ENCODE assay signal across 24 cellular contexts in the genomic region with DNA sequence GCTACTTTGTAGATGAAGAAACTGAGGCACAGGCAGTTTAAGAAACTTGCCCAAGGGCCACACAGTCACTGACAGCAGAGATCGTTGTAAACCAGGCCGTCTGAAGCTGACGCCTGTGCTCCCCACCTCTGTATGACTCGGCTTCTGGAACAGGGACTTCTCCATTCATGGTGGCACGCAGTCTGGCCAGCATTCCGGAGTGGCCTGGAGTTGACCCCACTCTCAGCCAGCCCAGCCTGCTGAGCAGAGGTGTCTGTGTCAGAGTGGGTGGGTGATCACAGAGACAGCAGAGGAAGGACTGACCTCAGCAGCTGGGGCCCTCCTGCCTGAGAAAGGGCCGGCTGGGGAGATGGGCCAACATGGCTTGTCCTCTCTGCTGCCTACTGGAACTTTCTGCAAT. TPM values are rescaled to one million over a fixed set of nuclear protein-coding genes. Genes with fewer than 3 reads are reported as not detected.
DNase-seq lines count a peak whose midpoint lies in the region; ATAC-seq and TF ChIP-seq lines count a peak whose summit lies in the region.
"Had no signal": no experiment of that assay in that cellular context is flagged by ENCODE, and none has a peak within 500 bp of the region (broad histone marks: within the 10 kb centered on the region; RNA-seq: fewer than 3 reads in every experiment).

No MANE protein-coding gene starts in this region.

- H3K27me3 Mint-ChIP-seq in endothelial cell (ENCODE audit: unreplicated experiment): no peaks in the 10 kb centered on the region
- no peaks in the 10 kb centered on the region for H3K27me3 Mint-ChIP-seq in osteocyte (ENCODE audit: unreplicated experiment)
- H3K27me3 Mint-ChIP-seq: activated CD4-positive, alpha-beta T cell treated with anti-CD3 and anti-CD28 coated beads, Interleukin-2, amount 10 ng/mL, durations not matched to agents 7 days and 5 days; CD4-positive, alpha-beta T cell; T-helper 17 cell had no signal

- no peaks in the 10 kb centered on the region for H3K4me1 Mint-ChIP-seq in endothelial cell (ENCODE audit: unreplicated experiment)
- H3K4me1 Mint-ChIP-seq in osteocyte (ENCODE audit: unreplicated experiment): no peaks in the 10 kb centered on the region
- H3K4me1 Mint-ChIP-seq: activated CD4-positive, alpha-beta T cell treated with anti-CD3 and anti-CD28 coated beads, Interleukin-2, amount 10 ng/mL, durations not matched to agents 7 days and 5 days; stimulated activated effector memory CD8-positive, alpha-beta T cell treated with anti-CD3 and anti-CD28 coated beads, Interleukin-12 subunit alpha, Interleukin-12 subunit beta, amount 100 ng/mL, for 72 hours had no signal

- H3K9me3 ChIP-seq in right atrium auricular region (no peaks in the 10 kb centered on the region), psoas muscle (no peaks in the 10 kb centered on the region)
- H3K9me3 ChIP-seq: right lobe of liver had no signal

- intact Hi-C loops in psoas muscle (cut with DNase I): no loop called here

- H3K27ac ChIP-seq in right atrium auricular region: peak overlapping the region; percentile 75 to 77
- peak overlapping the region; percentile 46 for H3K27ac ChIP-seq in psoas muscle
- H3K27ac ChIP-seq: epithelial cell of prostate, right lobe of liver had no signal

- H3K27me3 ChIP-seq in right atrium auricular region: no peaks in the 10 kb centered on the region
- H3K27me3 ChIP-seq in psoas muscle (ENCODE audit: insufficient read depth in 3 of 3, low read length in 2 of 3): no peaks in the 10 kb centered on the region
- H3K27me3 ChIP-seq: right lobe of liver had no signal

- H3K36me3 Mint-ChIP-seq in endothelial cell (ENCODE audit: low read depth, unreplicated experiment) (peaks cover 27% of the 10 kb centered on the region), osteocyte (ENCODE audit: unreplicated experiment) (peaks cover 39% of the 10 kb centered on the region)

- DNase-seq in EH (ENCODE audit: low read depth): peak; percentile 29
- no peak for DNase-seq in endothelial cell (ENCODE audit: low spot score)
- DNase-seq in right atrium auricular region (ENCODE audit: low spot score): peak; percentile 62
- peak in 1 of 2 donors; percentile 61 for DNase-seq in psoas muscle
- no peak for DNase-seq in EL
- no peak for DNase-seq in osteocyte (ENCODE audit: extremely low spot score, unreplicated experiment)
- DNase-seq in left lobe of liver (ENCODE audit: low spot score): no peak
- DNase-seq: activated CD4-positive, alpha-beta T cell treated with anti-CD3 and anti-CD28 coated beads, Interleukin-2, amount 10 ng/mL, durations not matched to agents 7 days and 5 days; activated effector memory CD4-positive, alpha-beta T cell treated with Interleukin-2 at 50 U/mL for 16 hours; CD4-positive, alpha-beta T cell; central memory CD4-positive, alpha-beta T cell; DMS 273 treated with DMSO at 0.1 percent for 48 hours; GDM1; GOT3; KG1; NCI-H1694; NCI-H226; occipital lobe; OCI-M1; right lobe of liver; T-helper 17 cell had no signal

- H3K9me3 Mint-ChIP-seq in endothelial cell (ENCODE audit: unreplicated experiment): no peaks in the 10 kb centered on the region
- no peaks in the 10 kb centered on the region for H3K9me3 Mint-ChIP-seq in osteocyte (ENCODE audit: unreplicated experiment)
- H3K9me3 Mint-ChIP-seq: activated CD4-positive, alpha-beta T cell treated with anti-CD3 and anti-CD28 coated beads, Interleukin-2, amount 10 ng/mL, durations not matched to agents 7 days and 5 days; CD4-positive, alpha-beta T cell; stimulated activated effector memory CD8-positive, alpha-beta T cell treated with anti-CD3 and anti-CD28 coated beads, Interleukin-12 subunit alpha, Interleukin-12 subunit beta, amount 100 ng/mL, for 72 hours had no signal

- ATAC-seq in psoas muscle (peak; percentile 63 to 90 (median 75)), HG03045 (IDR thresholded peaks at IDR 0.05; ENCODE audit: unreplicated experiment) (no peak), left lobe of liver (no peak)
- ATAC-seq: right lobe of liver; stimulated activated effector memory CD8-positive, alpha-beta T cell treated with anti-CD3 and anti-CD28 coated beads, Interleukin-12 subunit alpha, Interleukin-12 subunit beta, amount 100 ng/mL, for 72 hours; T-helper 17 cell had no signal

- no peak overlapping the region for H3K27ac Mint-ChIP-seq in endothelial cell (ENCODE audit: unreplicated experiment)
- H3K27ac Mint-ChIP-seq in osteocyte (ENCODE audit: unreplicated experiment): no peak overlapping the region
- H3K27ac Mint-ChIP-seq: activated CD4-positive, alpha-beta T cell treated with anti-CD3 and anti-CD28 coated beads, Interleukin-2, amount 10 ng/mL, durations not matched to agents 7 days and 5 days; CD4-positive, alpha-beta T cell; stimulated activated effector memory CD8-positive, alpha-beta T cell treated with anti-CD3 and anti-CD28 coated beads, Interleukin-12 subunit alpha, Interleukin-12 subunit beta, amount 100 ng/mL, for 72 hours; T-helper 17 cell had no signal

- H3K4me3 ChIP-seq in right atrium auricular region (no peak overlapping the region), psoas muscle (no peak overlapping the region)
- H3K4me3 ChIP-seq: right lobe of liver had no signal

- H3K36me3 ChIP-seq in right atrium auricular region (peaks cover 67% of the 10 kb centered on the region), psoas muscle (ENCODE audit: insufficient read depth in 1 of 2, low read depth in 1 of 2) (peaks cover 10 to 97% of the 10 kb centered on the region in 2 donors)

- H3K4me1 ChIP-seq in right atrium auricular region (peaks cover 0 to 12% of the 10 kb centered on the region in 2 donors), psoas muscle (no peaks in the 10 kb centered on the region)
- H3K4me1 ChIP-seq: right lobe of liver had no signal

- WGBS in psoas muscle, 3 donors: 33 to 37% (median 33%) methylated on average over 7 of the region's 7 CpGs

- TF ChIP-seq CTCF in endothelial cell (IDR thresholded peaks at IDR 0.05; ENCODE audit: unreplicated experiment) (no peak), right atrium auricular region (IDR thresholded peaks at IDR 0.05) (no peak), psoas muscle (IDR thresholded peaks at IDR 0.05) (no peak), osteocyte (IDR thresholded peaks at IDR 0.05) (no peak)

- H3K4me3 Mint-ChIP-seq in endothelial cell (ENCODE audit: unreplicated experiment) (peak overlapping the region; percentile 16), osteocyte (ENCODE audit: unreplicated experiment) (no peak overlapping the region)
- H3K4me3 Mint-ChIP-seq: activated CD4-positive, alpha-beta T cell treated with anti-CD3 and anti-CD28 coated beads, Interleukin-2, amount 10 ng/mL, durations not matched to agents 7 days and 5 days; CD4-positive, alpha-beta T cell; stimulated activated effector memory CD8-positive, alpha-beta T cell treated with anti-CD3 and anti-CD28 coated beads, Interleukin-12 subunit alpha, Interleukin-12 subunit beta, amount 100 ng/mL, for 72 hours; T-helper 17 cell had no signal

RNA-seq across cellular contexts. Expression of gene LRSAM1, which starts 12.6 kb away (rescaled TPM):
- total RNA-seq in endothelial cell (ENCODE audit: unreplicated experiment) (22.6 TPM), right atrium auricular region (10 to 100 TPM; 12.0 to 23.1 TPM), psoas muscle (10 to 100 TPM in 3 of 4 donors, 1 to 10 TPM in 1; 8.3 to 17.7 (median 13.8) TPM), osteocyte (23.5 and 26.0 TPM in 2 replicates), left lobe of liver (10.9 TPM)
- polyA plus RNA-seq in psoas muscle: 10 to 100 TPM; 11.1 to 17.1 (median 11.6) TPM

RNA-seq across cellular contexts. Expression of gene RPL12, which starts 12.7 kb away (rescaled TPM):
- total RNA-seq in endothelial cell (ENCODE audit: unreplicated experiment) (1,208 TPM), right atrium auricular region (1,000 to 10,000 TPM in 1 of 2 donors, 100 to 1,000 TPM in 1; 623 to 1,266 TPM), psoas muscle (1,000 to 10,000 TPM in 1 of 4 donors, 100 to 1,000 TPM in 3; 748 to 1,111 (median 831) TPM), osteocyte (1,078 and 1,108 TPM in 2 replicates), left lobe of liver (307 TPM)
- 1,000 to 10,000 TPM; 1,171 to 2,317 (median 1,895) TPM for polyA plus RNA-seq in psoas muscle

RNA-seq across cellular contexts. Expression of gene ZNF79, which starts 39.7 kb away (rescaled TPM):
- total RNA-seq in endothelial cell (ENCODE audit: unreplicated experiment) (12.6 TPM), right atrium auricular region (1 to 10 TPM; 5.7 TPM), psoas muscle (10 to 100 TPM in 2 of 4 donors, 1 to 10 TPM in 2; 4.4 to 10.7 (median 9.1) TPM), osteocyte (9.0 and 11.5 TPM in 2 replicates), left lobe of liver (4.2 TPM)
- 1 to 10 TPM; 2.7 to 6.0 (median 2.8) TPM for polyA plus RNA-seq in psoas muscle

Comparison
In these comparisons a context has a peak if more than half of its experiments do, and no peak if none do; other contexts are left out.
1. DNase-seq: peak in EH (single experiment) and right atrium auricular region (single experiment); none in endothelial cell (single experiment), EL (single experiment), osteocyte (single experiment) and left lobe of liver (single experiment).
2. ATAC-seq: peak in psoas muscle (4 of 4); none in HG03045 (single experiment) and left lobe of liver (single experiment).